Comparison of ENCODE assay signal across 1 cellular context in genomic region chr16:77273-77806, GRCh38.
TF ChIP-seq lines count a peak whose summit lies in the region.

No MANE protein-coding gene starts in this region.

TF ChIP-seq in HepG2, 621 proteins besides CTCF, POLR2A, EP300 and RAD21 (continued from another document and continues in another):
- TF ChIP-seq SIX1 (CRISPR knock-in tag; IDR thresholded peaks at IDR 0.05; ENCODE audit: borderline replicate concordance), result no peak
- TF ChIP-seq ZNF609 (CRISPR knock-in tag; IDR thresholded peaks at IDR 0.05; ENCODE audit: borderline replicate concordance), result no peak
- TF ChIP-seq RFX1 (IDR thresholded peaks at IDR 0.05), result no peak
- TF ChIP-seq SALL1 (CRISPR knock-in tag; IDR thresholded peaks at IDR 0.05), result no peak; the same call in 1 of the 2 replicates
- no peak for TF ChIP-seq SMAD3 (CRISPR knock-in tag; IDR thresholded peaks at IDR 0.05)
- TF ChIP-seq ZNF777 (CRISPR knock-in tag; IDR thresholded peaks at IDR 0.05), result peak; percentile 95
- no peak for TF ChIP-seq PTBP1 (IDR thresholded peaks at IDR 0.05; ENCODE audit: low read depth, low read length, poor library complexity, severe bottlenecking)
- no peak for TF ChIP-seq HHEX (CRISPR knock-in tag; IDR thresholded peaks at IDR 0.05)
- no peak for TF ChIP-seq SNAPC5 (CRISPR knock-in tag; IDR thresholded peaks at IDR 0.05; ENCODE audit: borderline replicate concordance)
- no peak for TF ChIP-seq KLF12 (CRISPR knock-in tag; IDR thresholded peaks at IDR 0.05; ENCODE audit: borderline replicate concordance)
- no peak; the same call in 1 of the 2 replicates for TF ChIP-seq POGK (CRISPR knock-in tag; conservative IDR thresholded peaks at IDR 0.05)
- TF ChIP-seq NFIB (CRISPR knock-in tag; IDR thresholded peaks at IDR 0.05; ENCODE audit: borderline replicate concordance), result no peak
- TF ChIP-seq PCBP2 (optimal IDR thresholded peaks at IDR 0.05; ENCODE audit: low read depth, low read length, poor library complexity, severe bottlenecking), result no peak
- TF ChIP-seq IRF9 (CRISPR knock-in tag; IDR thresholded peaks at IDR 0.05; ENCODE audit: borderline replicate concordance), result peak; percentile 75; the same call in 1 of the 2 replicates
- no peak for TF ChIP-seq ZNF251 (CRISPR knock-in tag; IDR thresholded peaks at IDR 0.05)
- no peak for TF ChIP-seq TERF1 (CRISPR knock-in tag; IDR thresholded peaks at IDR 0.05)
- no peak for TF ChIP-seq ZNF501 (CRISPR knock-in tag; IDR thresholded peaks at IDR 0.05)
- TF ChIP-seq MZF1 (CRISPR knock-in tag; IDR thresholded peaks at IDR 0.05; ENCODE audit: borderline replicate concordance), result no peak
- 0 out of 2 replicates have a peak, but pooled peaks have one; percentile 74 for TF ChIP-seq ZNF33A (CRISPR knock-in tag; IDR thresholded peaks at IDR 0.05; ENCODE audit: borderline replicate concordance)
- TF ChIP-seq MIER3 (CRISPR knock-in tag; IDR thresholded peaks at IDR 0.05; ENCODE audit: borderline replicate concordance), result no peak
- no peak for TF ChIP-seq ZNF225 (CRISPR knock-in tag; IDR thresholded peaks at IDR 0.05)
- no peak for TF ChIP-seq SMAD1 (CRISPR knock-in tag; IDR thresholded peaks at IDR 0.05; ENCODE audit: borderline replicate concordance, low read depth)
- TF ChIP-seq CREB1 (IDR thresholded peaks at IDR 0.05), result no peak
- TF ChIP-seq CREB1 (CRISPR knock-in tag; IDR thresholded peaks at IDR 0.05), result no peak
- no peak for TF ChIP-seq HNF1A (IDR thresholded peaks at IDR 0.05; ENCODE audit: low read depth)
- no peak; the same call in 1 of the 2 replicates for TF ChIP-seq HNF1A (CRISPR knock-in tag; IDR thresholded peaks at IDR 0.05; ENCODE audit: borderline replicate concordance)
- 0 out of 2 replicates have a peak, but pooled peaks have one; percentile 0 for TF ChIP-seq RXRB (CRISPR knock-in tag; IDR thresholded peaks at IDR 0.05; ENCODE audit: borderline replicate concordance)
- TF ChIP-seq ZNF691 (CRISPR knock-in tag; IDR thresholded peaks at IDR 0.05; ENCODE audit: borderline replicate concordance, low read depth), result no peak
- TF ChIP-seq ZKSCAN5 (CRISPR knock-in tag; IDR thresholded peaks at IDR 0.05), result no peak
- no peak for TF ChIP-seq ZNF569 (CRISPR knock-in tag; IDR thresholded peaks at IDR 0.05; ENCODE audit: borderline replicate concordance)
- no peak for TF ChIP-seq ZNF256 (CRISPR knock-in tag; conservative IDR thresholded peaks at IDR 0.05)
- peak; percentile 10 for TF ChIP-seq HNRNPK (IDR thresholded peaks at IDR 0.05; ENCODE audit: low read depth, low read length, poor library complexity, severe bottlenecking)
- no peak; the same call in 1 of the 2 replicates for TF ChIP-seq THAP7 (CRISPR knock-in tag; IDR thresholded peaks at IDR 0.05)
- TF ChIP-seq ZNF792 (CRISPR knock-in tag; IDR thresholded peaks at IDR 0.05), result no peak
- TF ChIP-seq ZNF605 (CRISPR knock-in tag; IDR thresholded peaks at IDR 0.05), result no peak
- TF ChIP-seq AGO2 (optimal IDR thresholded peaks at IDR 0.05; ENCODE audit: low read depth, low read length), result peak; percentile 91
- TF ChIP-seq SNAI1 (CRISPR knock-in tag; IDR thresholded peaks at IDR 0.05; ENCODE audit: borderline replicate concordance), result no peak; the same call in 1 of the 2 replicates
- no peak for TF ChIP-seq ZNF362 (CRISPR knock-in tag; IDR thresholded peaks at IDR 0.05; ENCODE audit: borderline replicate concordance)
- TF ChIP-seq GABPB1 (CRISPR knock-in tag; IDR thresholded peaks at IDR 0.05), result no peak
- no peak for TF ChIP-seq ZNF572 (CRISPR knock-in tag; IDR thresholded peaks at IDR 0.05)
- TF ChIP-seq ZNF446 (CRISPR knock-in tag; IDR thresholded peaks at IDR 0.05), result no peak
- no peak for TF ChIP-seq ZNF556 (CRISPR knock-in tag; IDR thresholded peaks at IDR 0.05; ENCODE audit: borderline replicate concordance)
- TF ChIP-seq RBFOX2 (IDR thresholded peaks at IDR 0.05; ENCODE audit: low read depth, low read length), result no peak; the same call in none of the 2 replicates
- no peak for TF ChIP-seq SNAPC2 (CRISPR knock-in tag; IDR thresholded peaks at IDR 0.05)
- TF ChIP-seq ZNF749 (CRISPR knock-in tag; IDR thresholded peaks at IDR 0.05; ENCODE audit: borderline replicate concordance), result no peak
- TF ChIP-seq ZNF431 (CRISPR knock-in tag; IDR thresholded peaks at IDR 0.05; ENCODE audit: borderline replicate concordance, low read depth), result 0 out of 2 replicates have a peak, but pooled peaks have one; percentile 3
- TF ChIP-seq SP2 (CRISPR knock-in tag; IDR thresholded peaks at IDR 0.05), result no peak
- TF ChIP-seq ZFP36L1 (CRISPR knock-in tag; IDR thresholded peaks at IDR 0.05), result no peak
- no peak for TF ChIP-seq SP1 (IDR thresholded peaks at IDR 0.05)
- no peak for TF ChIP-seq SP1 (CRISPR knock-in tag; IDR thresholded peaks at IDR 0.05)
- TF ChIP-seq SKIL (CRISPR knock-in tag; IDR thresholded peaks at IDR 0.05; ENCODE audit: borderline replicate concordance), result no peak
- peak; percentile 17 for TF ChIP-seq HNRNPLL (IDR thresholded peaks at IDR 0.05; ENCODE audit: low read depth, low read length, poor library complexity, severe bottlenecking)
